ENCODE assay signal across 8 cellular contexts in genomic region chr2:240997856-240998705, GRCh38. TPM values are rescaled to one million over a fixed set of nuclear protein-coding genes. Genes with fewer than 3 reads are reported as not detected.
DNase-seq lines count a peak whose midpoint lies in the region; ATAC-seq and TF ChIP-seq lines count a peak whose summit lies in the region.

TSS of gene SNED1 (plus strand) at chr2:240998618. CDS start at chr2:240998838, 220 bp downstream.

- peak within 1 kb of the TSS; percentile 58 for H3K4me3 Mint-ChIP-seq in activated naive CD8-positive, alpha-beta T cell treated with anti-CD3 and anti-CD28 coated beads, Interleukin-2, amount 50 U/mL, for 24 hours
- peak within 1 kb of the TSS; percentile 89 for H3K4me3 Mint-ChIP-seq in type B pancreatic cell

- H3K27ac Mint-ChIP-seq in activated naive CD8-positive, alpha-beta T cell treated with anti-CD3 and anti-CD28 coated beads, Interleukin-2, amount 50 U/mL, for 24 hours = no peak within 1 kb of the TSS
- peak within 1 kb of the TSS; percentile 75 for H3K27ac Mint-ChIP-seq in type B pancreatic cell

- intact Hi-C loops in Right ventricle myocardium inferior (cut with DNase I) = no loop called here
- intact Hi-C loops in ovary (cut with DNase I) = loop anchor here in 3 of 4 donors (5.0 to 10.0 kb wide), 4 partner anchors 36 to 86 kb away; no protein-coding TSS in a partner anchor

- TF ChIP-seq EP300 in ovary (IDR thresholded peaks at IDR 0.05) = no peak

- H3K27ac ChIP-seq in SJSA1 = peak within 1 kb of the TSS; percentile 74
- peak within 1 kb of the TSS; percentile 66 to 71 for H3K27ac ChIP-seq in ovary

- TF ChIP-seq CTCF in ovary (IDR thresholded peaks at IDR 0.05) = peak in 1 of 3 donors; percentile 7
- TF ChIP-seq CTCF in type B pancreatic cell (conservative IDR thresholded peaks at IDR 0.05) = no peak

- H3K36me3 Mint-ChIP-seq in activated naive CD8-positive, alpha-beta T cell treated with anti-CD3 and anti-CD28 coated beads, Interleukin-2, amount 50 U/mL, for 24 hours (ENCODE audit: low read depth) = no peaks in the 10 kb centered on the region
- peaks cover 8% of the 10 kb centered on the region for H3K36me3 Mint-ChIP-seq in type B pancreatic cell

- H3K9me3 Mint-ChIP-seq in activated naive CD8-positive, alpha-beta T cell treated with anti-CD3 and anti-CD28 coated beads, Interleukin-2, amount 50 U/mL, for 24 hours = no peaks in the 10 kb centered on the region
- no peaks in the 10 kb centered on the region for H3K9me3 Mint-ChIP-seq in type B pancreatic cell

- H3K9me3 ChIP-seq in SJSA1 (replicated peaks) (no peaks in the 10 kb centered on the region), ovary (no peaks in the 10 kb centered on the region)

- no peaks in the 10 kb centered on the region for H3K27me3 ChIP-seq in SJSA1 (replicated peaks)
- H3K27me3 ChIP-seq in ovary = no peaks in the 10 kb centered on the region

- WGBS in ovary, 3 donors = 4 to 8% (median 5%) methylated on average over 20 to 61 of the region's 61 CpGs

- TF ChIP-seq POLR2A in ovary (IDR thresholded peaks at IDR 0.05) = peak; percentile 46

- peak; percentile 65 for ATAC-seq in HG03175 (IDR thresholded peaks at IDR 0.05; ENCODE audit: unreplicated experiment)
- peak; percentile 27 for ATAC-seq in activated naive CD8-positive, alpha-beta T cell treated with anti-CD3 and anti-CD28 coated beads, Interleukin-2, amount 50 U/mL, for 24 hours
- peak; percentile 91 for ATAC-seq in Right ventricle myocardium inferior
- no peak for ATAC-seq in HG03469 (IDR thresholded peaks at IDR 0.05; ENCODE audit: unreplicated experiment)

- H3K36me3 ChIP-seq in SJSA1 (peaks cover 37% of the 10 kb centered on the region), ovary (no peaks in the 10 kb centered on the region)

- DNase-seq in Ammon's horn (ENCODE audit: low spot score) = peak; percentile 56
- DNase-seq in SJSA1 (ENCODE audit: low read depth in 1 of 2, low spot score in 2 of 2) = peak; percentile 85 to 91
- peak; percentile 63 for DNase-seq in activated naive CD8-positive, alpha-beta T cell treated with anti-CD3 and anti-CD28 coated beads, Interleukin-2, amount 50 U/mL, for 24 hours
- peak; percentile 96 for DNase-seq in Right ventricle myocardium inferior (ENCODE audit: missing footprints)
- DNase-seq in ovary = peak; percentile 88 to 94 (median 91)
- DNase-seq in type B pancreatic cell (ENCODE audit: extremely low spot score, unreplicated experiment) = peak; percentile 85

- peaks cover 17% of the 10 kb centered on the region for H3K27me3 Mint-ChIP-seq in activated naive CD8-positive, alpha-beta T cell treated with anti-CD3 and anti-CD28 coated beads, Interleukin-2, amount 50 U/mL, for 24 hours
- peaks cover 17% of the 10 kb centered on the region for H3K27me3 Mint-ChIP-seq in type B pancreatic cell

- peaks cover 26% of the 10 kb centered on the region for H3K4me1 ChIP-seq in SJSA1 (replicated peaks)
- H3K4me1 ChIP-seq in ovary (ENCODE audit: insufficient read depth) = peaks cover 52% of the 10 kb centered on the region

- H3K4me1 Mint-ChIP-seq in activated naive CD8-positive, alpha-beta T cell treated with anti-CD3 and anti-CD28 coated beads, Interleukin-2, amount 50 U/mL, for 24 hours = peaks cover 9% of the 10 kb centered on the region
- H3K4me1 Mint-ChIP-seq in type B pancreatic cell (ENCODE audit: unreplicated experiment) = peaks cover 40% of the 10 kb centered on the region

- H3K4me3 ChIP-seq in SJSA1 (peak within 1 kb of the TSS; percentile 93), ovary (peak within 1 kb of the TSS; percentile 53)

RNA-seq across cellular contexts. Expression of gene SNED1, which starts in this region (rescaled TPM):
- 18.3 and 24.9 TPM in 2 replicates for total RNA-seq in SJSA1 (2014; rRNA removed; shearing (Covaris generic))
- 6.7 TPM for total RNA-seq in Right ventricle myocardium inferior
- 10 to 100 TPM; 32.7 to 69.5 (median 50.3) TPM for total RNA-seq in ovary
- polyA plus RNA-seq in ovary = 10 to 100 TPM; 16.7 to 29.5 TPM
- total RNA-seq in type B pancreatic cell (ENCODE audit: low replicate concordance) = 9.7 and 140 TPM in 2 replicates
